Comparison of ENCODE assay signal across 30 cellular contexts in genomic region chr1:74496699-74497098, GRCh38. TPM values are rescaled to one million over a fixed set of nuclear protein-coding genes. Genes with fewer than 3 reads are reported as not detected.
"Had no signal": no experiment of that assay in that cellular context is flagged by ENCODE, and none has a peak within 500 bp of the region (broad histone marks: within the 10 kb centered on the region; RNA-seq: fewer than 3 reads in every experiment).

No MANE protein-coding gene starts in this region.

- H3K27ac ChIP-seq: stomach, suprapubic skin, testis, thoracic aorta, thyroid gland, tibial artery, tibial nerve, transverse colon, upper lobe of left lung, upper lobe of right lung, uterus, vagina had no signal

- DNase-seq: stimulated activated CD4-positive, alpha-beta T cell treated with anti-CD3 and anti-CD28 coated beads, Interleukin-2, amount 100 ng/mL, for 48 hours; stimulated activated CD4-positive, alpha-beta T cell treated with anti-CD3 and anti-CD28 coated beads, Interleukin-4, amount 100 ng/mL, for 1 hour; stimulated activated CD4-positive, alpha-beta T cell treated with anti-CD3 and anti-CD28 coated beads, Interleukin-4, amount 100 ng/mL, for 24 hours; stimulated activated CD4-positive, alpha-beta T cell treated with anti-CD3 and anti-CD28 coated beads, Interleukin-4, amount 100 ng/mL, for 4 hours; stimulated activated CD8-positive, alpha-beta memory T cell treated with anti-CD3 and anti-CD28 coated beads, Interleukin-4, amount 100 ng/mL, for 48 hours; stimulated activated naive B cell treated with anti-CD40 and anti-IgM and Interleukin-4, amounts not matched to agents 10 μg/mL and 1 μg/mL and 100 μg/mL, for 72 hours; stimulated activated naive CD4-positive, alpha-beta T cell; stimulated activated naive CD4-positive, alpha-beta T cell treated with Interleukin-2 at 50 U/mL for 16 hours; stimulated activated naive CD8-positive, alpha-beta T cell treated with anti-CD3 and anti-CD28 coated beads, Interleukin-15, amount 100 ng/mL, for 72 hours; stimulated activated naive CD8-positive, alpha-beta T cell treated with anti-CD3 and anti-CD28 coated beads, Interleukin-15, Interleukin-2, amounts not matched to agents 100 U/mL and 50 U/mL, for 24 hours; stomach; substantia nigra; testis; thyroid gland; tibial artery; transverse colon; trophoblast cell; upper lobe of left lung; upper lobe of right lung; uterus had no signal

- H3K27me3 ChIP-seq: stomach, suprapubic skin, testis, thyroid gland, tibial artery, tibial nerve, transverse colon, upper lobe of left lung, upper lobe of right lung, uterus, vagina had no signal

- H3K4me3 ChIP-seq: stomach, suprapubic skin, testis, thoracic aorta, thyroid gland, tibial artery, tibial nerve, transverse colon, upper lobe of left lung, upper lobe of right lung, uterus, vagina had no signal

- H3K36me3 ChIP-seq: stomach, suprapubic skin, thoracic aorta, thyroid gland, tibial artery, tibial nerve, transverse colon, upper lobe of left lung, upper lobe of right lung, uterus, vagina had no signal

- H3K4me1 ChIP-seq: suprapubic skin, testis, thyroid gland, tibial artery, tibial nerve, transverse colon, upper lobe of left lung, upper lobe of right lung, uterus, vagina had no signal

- H3K9me3 ChIP-seq: stomach, suprapubic skin, testis, thoracic aorta, thyroid gland, tibial artery, tibial nerve, transverse colon, upper lobe of left lung, upper lobe of right lung, uterus, vagina had no signal

- ATAC-seq: stimulated activated effector memory CD8-positive, alpha-beta T cell treated with anti-CD3 and anti-CD28 coated beads, Interleukin-12 subunit alpha, Interleukin-12 subunit beta, amount 100 ng/mL, for 72 hours; stimulated activated memory B cell treated with anti-CD40 and anti-IgM and Interleukin-4, amounts not matched to agents 10 μg/mL and 1 μg/mL and 100 μg/mL, for 72 hours; stimulated activated naive B cell treated with anti-CD40 and anti-IgM and Interleukin-4, amounts not matched to agents 10 μg/mL and 1 μg/mL and 100 μg/mL, for 72 hours; stimulated activated naive CD8-positive, alpha-beta T cell treated with anti-CD3 and anti-CD28 coated beads, Interleukin-15, amount 100 ng/mL, for 72 hours; stimulated activated naive CD8-positive, alpha-beta T cell treated with anti-CD3 and anti-CD28 coated beads, Interleukin-15, Interleukin-2, amounts not matched to agents 100 U/mL and 50 U/mL, for 24 hours; upper lobe of right lung had no signal

- FAIRE-seq: urothelium cell line had no signal

RNA-seq across cellular contexts. Expression of gene LRRC53, which starts 15.7 kb away (rescaled TPM):
- total RNA-seq: stomach, subcutaneous adipose tissue, suprapubic skin, thoracic aorta, thyroid gland, tibial nerve, transverse colon, upper lobe of left lung, upper lobe of right lung, ureter, urinary bladder, vagina had no signal
- polyA plus RNA-seq: stomach, urinary bladder had no signal
